24 cellular contexts compared by ENCODE assay signal in the genomic region with DNA sequence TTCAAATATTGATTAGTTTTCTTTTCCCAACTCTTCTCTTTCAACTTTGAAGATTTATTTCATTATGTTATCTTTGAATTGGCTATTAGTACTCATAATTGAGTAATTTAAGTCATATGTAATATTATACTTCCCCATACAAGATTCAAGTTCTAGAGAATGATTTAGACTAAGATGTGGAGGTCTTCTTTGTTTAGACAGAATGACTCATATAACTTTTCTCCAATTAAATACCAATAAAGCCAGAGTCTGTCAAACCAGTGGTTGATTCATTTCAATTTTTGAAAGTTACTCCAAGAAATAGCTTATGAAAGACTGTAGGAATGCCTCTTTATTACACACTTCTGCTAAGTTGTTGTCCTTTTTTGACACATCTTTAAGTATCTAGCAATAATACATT.
"Had no signal": no experiment of that assay in that cellular context is flagged by ENCODE, and none has a peak within 500 bp of the region (broad histone marks: within the 10 kb centered on the region; RNA-seq: fewer than 3 reads in every experiment).

No MANE protein-coding gene starts in this region.

- H3K27ac ChIP-seq: colonic mucosa, coronary artery, dorsolateral prefrontal cortex, epithelial cell of prostate, esophagus squamous epithelium, foreskin keratinocyte, gastrocnemius medialis, gastroesophageal sphincter, heart left ventricle, heart right ventricle, hepatocyte had no signal

- H3K4me3 ChIP-seq: colonic mucosa, coronary artery, dorsolateral prefrontal cortex, esophagus squamous epithelium, gastrocnemius medialis, gastroesophageal sphincter, heart left ventricle, heart right ventricle, hepatocyte had no signal

- H3K4me1 ChIP-seq: colonic mucosa, esophagus squamous epithelium, foreskin keratinocyte, gastrocnemius medialis, gastroesophageal sphincter, heart left ventricle, heart right ventricle had no signal

- H3K27me3 ChIP-seq: colonic mucosa, gastrocnemius medialis, heart left ventricle, hepatocyte had no signal

- H3K36me3 ChIP-seq: colonic mucosa, esophagus squamous epithelium, gastrocnemius medialis, gastroesophageal sphincter, heart left ventricle, heart right ventricle had no signal

- H3K9me3 ChIP-seq: colonic mucosa, esophagus squamous epithelium, gastrocnemius medialis, gastroesophageal sphincter had no signal

- H2AFZ ChIP-seq: hepatocyte had no signal

- H3K79me2 ChIP-seq: hepatocyte had no signal

- H3K4me2 ChIP-seq: hepatocyte had no signal

- DNase-seq: colonic mucosa; cortex of kidney; dermis blood vessel endothelial cell; dorsolateral prefrontal cortex; effector CD8-positive, alpha-beta T cell; effector memory CD4-positive, alpha-beta T cell; effector memory CD8-positive, alpha-beta T cell; endodermal cell; erythroblast; esophagus squamous epithelium; foreskin fibroblast; foreskin keratinocyte; foreskin melanocyte; gastrocnemius medialis; glutamatergic neuron; head of caudate nucleus; heart left ventricle; heart right ventricle; hippocampal formation had no signal

- ATAC-seq: effector memory CD8-positive, alpha-beta T cell; esophagus mucosa; foreskin keratinocyte; gastrocnemius medialis; gastroesophageal sphincter; heart left ventricle; heart right ventricle had no signal
